In genomic region chr17:18191071-18191667, GRCh38 we compare ENCODE assay signal across 9 cellular contexts. TPM values are rescaled to one million over a fixed set of nuclear protein-coding genes. Genes with fewer than 3 reads are reported as not detected.
DNase-seq lines count a peak whose midpoint lies in the region; ATAC-seq and TF ChIP-seq lines count a peak whose summit lies in the region.
"Had no signal": no experiment of that assay in that cellular context is flagged by ENCODE, and none has a peak within 500 bp of the region (broad histone marks: within the 10 kb centered on the region; RNA-seq: fewer than 3 reads in every experiment).

No MANE protein-coding gene starts in this region.

- no peak for DNase-seq in CD4-positive, alpha-beta memory T cell
- DNase-seq in adipocyte (ENCODE audit: low read depth) (peak; percentile 20), left ventricle myocardium superior (peak; percentile 38), pulmonary artery endothelial cell (ENCODE audit: low read depth, low spot score) (peak; percentile 33), WERI-Rb-1 (no peak)
- no peak for DNase-seq in activated CD4-positive, alpha-beta T cell treated with anti-CD3 and anti-CD28 coated beads for 48 hours
- DNase-seq: OCI-M1 had no signal

- TF ChIP-seq CTCF in WERI-Rb-1 (IDR thresholded peaks at IDR 0.05; ENCODE audit: low read depth, low read length) = no peak

- H3K36me3 ChIP-seq in CD4-positive, alpha-beta memory T cell (ENCODE audit: insufficient read depth, low read length) = peaks cover 25% of the 10 kb centered on the region
- H3K36me3 ChIP-seq in adipocyte (ENCODE audit: control insufficient read depth, insufficient read depth, low read length, severe bottlenecking) = peaks cover 18% of the 10 kb centered on the region
- peaks cover 80% of the 10 kb centered on the region for H3K36me3 ChIP-seq in WERI-Rb-1

- no peak overlapping the region for H3K9ac ChIP-seq in adipocyte (ENCODE audit: low read length)

- H3K4me3 ChIP-seq in CD4-positive, alpha-beta memory T cell (ENCODE audit: low read length in 2 of 2) = no peak overlapping the region
- H3K4me3 ChIP-seq in adipocyte (ENCODE audit: low read length) (peak overlapping the region; percentile 0), WERI-Rb-1 (ENCODE audit: low read depth, low read length) (no peak overlapping the region)

- H3K4me3 Mint-ChIP-seq in CD4-positive, alpha-beta memory T cell = peak overlapping the region in 6 of 8 donors; percentile 6 to 54 (median 26)

- no peaks in the 10 kb centered on the region for H3K9me3 Mint-ChIP-seq in CD4-positive, alpha-beta memory T cell

- CTCF ChIA-PET in CD4-positive, alpha-beta memory T cell (lab: Charles Lee; ENCODE audit: partially characterized antibody) = interaction anchor here (0.6 to 1.5 kb wide), 5 partner anchors 8 to 85 kb away, joined by 3 to 4 read pairs (median 3); partner anchors contain the start of gene ALKBH5

- intact Hi-C loops in CD4-positive, alpha-beta memory T cell (cut with micrococcal nuclease) = no loop called here
- intact Hi-C loops in left ventricle myocardium superior (cut with micrococcal nuclease) = no loop called here

- H3K4me1 ChIP-seq in CD4-positive, alpha-beta memory T cell (ENCODE audit: insufficient read depth, low read length) = peaks cover 73% of the 10 kb centered on the region
- H3K4me1 ChIP-seq in adipocyte (ENCODE audit: control insufficient read depth, insufficient read depth, low read length) = peaks cover 53% of the 10 kb centered on the region

- POLR2A ChIA-PET in CD4-positive, alpha-beta memory T cell (lab: Charles Lee; ENCODE audit: partially characterized antibody) = interaction anchor here (1.1 to 4.1 kb wide), 2 partner anchors 8 to 10 kb away, joined by 3 to 25 read pairs; partner anchors contain the start of gene ALKBH5

- peak; percentile 13 for ATAC-seq in left ventricle myocardium superior
- ATAC-seq in HG02678 (IDR thresholded peaks at IDR 0.05; ENCODE audit: unreplicated experiment) = no peak
- no peak for ATAC-seq in GM19035 (IDR thresholded peaks at IDR 0.05; ENCODE audit: unreplicated experiment)

- no peaks in the 10 kb centered on the region for H3K9me3 ChIP-seq in CD4-positive, alpha-beta memory T cell (ENCODE audit: control insufficient read depth in 1 of 2, low read length in 2 of 2)
- H3K9me3 ChIP-seq in adipocyte (ENCODE audit: control insufficient read depth, low read length) (no peaks in the 10 kb centered on the region), WERI-Rb-1 (ENCODE audit: severe bottlenecking) (no peaks in the 10 kb centered on the region)

- H3K27me3 Mint-ChIP-seq in CD4-positive, alpha-beta memory T cell = no peaks in the 10 kb centered on the region

- peaks cover 20 to 71% of the 10 kb centered on the region in 2 donors for H3K36me3 Mint-ChIP-seq in CD4-positive, alpha-beta memory T cell

- H3K27ac ChIP-seq in CD4-positive, alpha-beta memory T cell (ENCODE audit: low read depth, low read length) = no peak overlapping the region
- no peak overlapping the region for H3K27ac ChIP-seq in WERI-Rb-1

- no peaks in the 10 kb centered on the region for H3K27me3 ChIP-seq in CD4-positive, alpha-beta memory T cell (ENCODE audit: insufficient read depth, low read length)
- H3K27me3 ChIP-seq in adipocyte (replicated peaks; ENCODE audit: control insufficient read depth, insufficient read depth, low read length) (no peaks in the 10 kb centered on the region), WERI-Rb-1 (ENCODE audit: insufficient read depth, low read depth, severe bottlenecking) (no peaks in the 10 kb centered on the region)

- H3K4me1 Mint-ChIP-seq in CD4-positive, alpha-beta memory T cell = peaks cover 64 to 87% (median 76%) of the 10 kb centered on the region in 4 donors

- H3K27ac Mint-ChIP-seq in CD4-positive, alpha-beta memory T cell = peak overlapping the region in 6 of 7 donors; percentile 49 to 82 (median 64)

RNA-seq across cellular contexts. Expression of gene ALKBH5, which starts 7.5 kb away (rescaled TPM):
- total RNA-seq in CD4-positive, alpha-beta memory T cell = 100 to 1,000 TPM; 119 TPM
- polyA plus RNA-seq in CD4-positive, alpha-beta memory T cell = 100 to 1,000 TPM; 128 to 132 TPM
- total RNA-seq in left ventricle myocardium superior (197 TPM), pulmonary artery endothelial cell (97.3 and 132 TPM in 2 replicates)

RNA-seq across cellular contexts. Expression of gene LLGL1, which starts 34.3 kb away (rescaled TPM):
- total RNA-seq in CD4-positive, alpha-beta memory T cell = 10 to 100 TPM; 19.9 to 20.5 TPM
- polyA plus RNA-seq in CD4-positive, alpha-beta memory T cell = 1 to 10 TPM in 1 of 2 donors, under 1 TPM in 1; 0.25 to 1.3 TPM
- total RNA-seq in left ventricle myocardium superior = 9.0 TPM
- 35.4 and 36.4 TPM in 2 replicates for total RNA-seq in pulmonary artery endothelial cell

Comparison
In these comparisons a context has a peak if more than half of its experiments do, and no peak if none do; other contexts are left out.
1. DNase-seq: peak in adipocyte (single experiment), left ventricle myocardium superior (single experiment) and pulmonary artery endothelial cell (single experiment); none in CD4-positive, alpha-beta memory T cell (0 of 5), WERI-Rb-1 (single experiment) and activated CD4-positive, alpha-beta T cell treated with anti-CD3 and anti-CD28 coated beads for 48 hours (single experiment).